In genomic region chr16:60922920-60923319, GRCh38 we compare ENCODE assay signal across 3 cellular contexts.
"Had no signal": no experiment of that assay in that cellular context is flagged by ENCODE, and none has a peak within 500 bp of the region (broad histone marks: within the 10 kb centered on the region; RNA-seq: fewer than 3 reads in every experiment).

No MANE protein-coding gene starts in this region.

- H3K4me3 ChIP-seq: GM12878 had no signal

- ATAC-seq: GM12878 had no signal

- DNase-seq: GDM1, GF-D8 had no signal
